Comparison of ENCODE assay signal across 3 cellular contexts in the genomic region with DNA sequence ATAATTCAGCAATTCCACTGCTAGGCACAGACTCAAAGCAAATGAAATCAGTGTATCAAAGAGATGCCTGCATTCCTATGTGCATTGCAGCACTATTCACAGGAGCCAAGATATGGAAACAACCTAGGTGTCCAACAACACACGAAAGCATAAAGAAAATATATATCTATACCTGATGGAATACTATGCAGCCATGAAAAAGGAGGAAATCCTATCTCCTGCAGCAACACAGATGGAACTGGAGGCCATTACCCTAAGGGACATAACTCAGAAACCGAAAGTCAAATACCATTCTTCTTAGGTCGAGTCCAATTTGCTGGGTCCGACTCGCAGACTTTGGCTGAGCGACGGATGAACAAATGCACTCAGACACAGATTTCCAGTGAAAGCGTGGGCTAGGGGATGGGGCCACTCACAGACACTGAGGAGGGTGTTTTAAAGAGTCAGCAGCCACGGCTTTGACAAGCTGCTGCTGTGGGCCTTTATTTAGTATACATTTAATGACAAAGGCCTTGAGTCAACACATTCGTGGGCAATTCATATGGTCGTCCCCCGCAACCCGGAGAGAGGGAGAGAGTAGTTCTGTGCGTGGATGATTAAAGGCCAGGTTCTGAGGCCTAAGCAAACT.
TF ChIP-seq lines count a peak whose summit lies in the region.

No MANE protein-coding gene starts in this region.

TF ChIP-seq in HepG2, 621 proteins besides CTCF, POLR2A, EP300 and RAD21:
- TF ChIP-seq ZNF253 (CRISPR knock-in tag; IDR thresholded peaks at IDR 0.05; ENCODE audit: borderline replicate concordance) (peak; percentile 83; the same call in 1 of the 2 replicates), FOXA1 (IDR thresholded peaks at IDR 0.05) (no peak), FOXA1 (CRISPR knock-in tag; IDR thresholded peaks at IDR 0.05) (0 out of 2 replicates have a peak, but pooled peaks have one; percentile 19), ARID4A (CRISPR knock-in tag; IDR thresholded peaks at IDR 0.05; ENCODE audit: borderline replicate concordance) (no peak)

TF ChIP-seq in H1, 55 proteins besides CTCF, POLR2A, EP300 and RAD21:
- TF ChIP-seq RXRA (IDR thresholded peaks at IDR 0.05; ENCODE audit: insufficient read depth, low read depth, low read length) (no peak), KDM1A (IDR thresholded peaks at IDR 0.05; ENCODE audit: borderline replicate concordance, low read length) (peak; percentile 86; the same call in 1 of the 2 replicates)

TF ChIP-seq in neural cell, 6 proteins besides CTCF, POLR2A, EP300 and RAD21:
- TF ChIP-seq POLR2AphosphoS5 (IDR thresholded peaks at IDR 0.05) (no peak), SMC3 (conservative IDR thresholded peaks at IDR 0.05; ENCODE audit: poor library complexity) (no peak), EZH2 (IDR thresholded peaks at IDR 0.05; ENCODE audit: borderline replicate concordance, insufficient read depth, low read length, poor library complexity, severe bottlenecking) (no peak), MXI1 (conservative IDR thresholded peaks at IDR 0.05; ENCODE audit: poor library complexity, severe bottlenecking) (no peak), TAF1 (IDR thresholded peaks at IDR 0.05; ENCODE audit: low read depth) (no peak)
- TF ChIP-seq, protein P1, sequence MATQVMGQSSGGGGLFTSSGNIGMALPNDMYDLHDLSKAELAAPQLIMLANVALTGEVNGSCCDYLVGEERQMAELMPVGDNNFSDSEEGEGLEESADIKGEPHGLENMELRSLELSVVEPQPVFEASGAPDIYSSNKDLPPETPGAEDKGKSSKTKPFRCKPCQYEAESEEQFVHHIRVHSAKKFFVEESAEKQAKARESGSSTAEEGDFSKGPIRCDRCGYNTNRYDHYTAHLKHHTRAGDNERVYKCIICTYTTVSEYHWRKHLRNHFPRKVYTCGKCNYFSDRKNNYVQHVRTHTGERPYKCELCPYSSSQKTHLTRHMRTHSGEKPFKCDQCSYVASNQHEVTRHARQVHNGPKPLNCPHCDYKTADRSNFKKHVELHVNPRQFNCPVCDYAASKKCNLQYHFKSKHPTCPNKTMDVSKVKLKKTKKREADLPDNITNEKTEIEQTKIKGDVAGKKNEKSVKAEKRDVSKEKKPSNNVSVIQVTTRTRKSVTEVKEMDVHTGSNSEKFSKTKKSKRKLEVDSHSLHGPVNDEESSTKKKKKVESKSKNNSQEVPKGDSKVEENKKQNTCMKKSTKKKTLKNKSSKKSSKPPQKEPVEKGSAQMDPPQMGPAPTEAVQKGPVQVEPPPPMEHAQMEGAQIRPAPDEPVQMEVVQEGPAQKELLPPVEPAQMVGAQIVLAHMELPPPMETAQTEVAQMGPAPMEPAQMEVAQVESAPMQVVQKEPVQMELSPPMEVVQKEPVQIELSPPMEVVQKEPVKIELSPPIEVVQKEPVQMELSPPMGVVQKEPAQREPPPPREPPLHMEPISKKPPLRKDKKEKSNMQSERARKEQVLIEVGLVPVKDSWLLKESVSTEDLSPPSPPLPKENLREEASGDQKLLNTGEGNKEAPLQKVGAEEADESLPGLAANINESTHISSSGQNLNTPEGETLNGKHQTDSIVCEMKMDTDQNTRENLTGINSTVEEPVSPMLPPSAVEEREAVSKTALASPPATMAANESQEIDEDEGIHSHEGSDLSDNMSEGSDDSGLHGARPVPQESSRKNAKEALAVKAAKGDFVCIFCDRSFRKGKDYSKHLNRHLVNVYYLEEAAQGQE (IDR thresholded peaks at IDR 0.05; ENCODE audit: borderline replicate concordance) = no peak
